ENCODE assay signal across 21 cellular contexts in genomic region chr9:33443047-33443446, GRCh38. TPM values are rescaled to one million over a fixed set of nuclear protein-coding genes. Genes with fewer than 3 reads are reported as not detected.
DNase-seq lines count a peak whose midpoint lies in the region; ATAC-seq, FAIRE-seq and TF ChIP-seq lines count a peak whose summit lies in the region.
"Had no signal": no experiment of that assay in that cellular context is flagged by ENCODE, and none has a peak within 500 bp of the region (broad histone marks: within the 10 kb centered on the region; RNA-seq: fewer than 3 reads in every experiment).

No MANE protein-coding gene starts in this region.

- POLR2A ChIA-PET in PC-3 (lab: Charles Lee; ENCODE audit: unreplicated experiment): no interaction called here
- POLR2A ChIA-PET in H1 (lab: Charles Lee; ENCODE audit: partially characterized antibody): interaction anchor here (0.6 to 2.7 kb wide), 4 partner anchors 8 to 31 kb away, joined by 3 to 8 read pairs (median 4); partner anchors contain the start of gene NOL6
- POLR2A ChIA-PET in naive thymus-derived CD4-positive, alpha-beta T cell (lab: Charles Lee): interaction anchor here (1.2 to 5.8 kb wide), 2 partner anchors 28 to 39 kb away, joined by 3 to 102 read pairs; no protein-coding TSS in a partner anchor

- no peak for ATAC-seq in PC-3
- no peak for ATAC-seq in naive thymus-derived CD4-positive, alpha-beta T cell
- ATAC-seq in HG02884 (IDR thresholded peaks at IDR 0.05; ENCODE audit: unreplicated experiment): no peak
- ATAC-seq in GM19328 (IDR thresholded peaks at IDR 0.05; ENCODE audit: unreplicated experiment): no peak
- ATAC-seq: activated naive CD4-positive, alpha-beta T cell treated with anti-CD3 and anti-CD28 coated beads, Interleukin-2, amount 50 U/mL, for 72 hours; effector memory CD8-positive, alpha-beta T cell; sciatic nerve had no signal

- H3K4me2 ChIP-seq in PC-3 (ENCODE audit: low read length): peak overlapping the region; percentile 41; the same call in 1 of the 2 replicates
- H3K4me2 ChIP-seq in H1 (ENCODE audit: insufficient read depth in 1 of 2, low read depth in 2 of 2, low read length in 2 of 2): 0 out of 4 replicates have a peak overlapping the region, but pooled peaks of 1 of the 2 experiments have one; percentile 1

- no peak overlapping the region for H2BK12ac ChIP-seq in H1 (ENCODE audit: low read depth, low read length)

- H4K91ac ChIP-seq in H1 (replicated peaks; ENCODE audit: insufficient read length, low read length): no peak overlapping the region

- no peak for TF ChIP-seq POLR2A in H1 (IDR thresholded peaks at IDR 0.05; ENCODE audit: control extremely low read depth in 1 of 2, low read depth in 2 of 2, low read length in 2 of 2)

- H3K4me3 ChIP-seq in PC-3 (ENCODE audit: low read length) (no peak overlapping the region), H1 (ENCODE audit: extremely low read depth in 1 of 4, insufficient read depth in 2 of 4, low read depth in 3 of 4, low read length in 4 of 4) (no peak overlapping the region), left ventricle myocardium inferior (no peak overlapping the region)
- no peak overlapping the region for H3K4me3 ChIP-seq in naive thymus-derived CD4-positive, alpha-beta T cell (ENCODE audit: low read length)

- peaks cover 0 to 2% (median 0%) of the 10 kb centered on the region in 11 donors for H3K9me3 Mint-ChIP-seq in naive thymus-derived CD4-positive, alpha-beta T cell
- H3K9me3 Mint-ChIP-seq: activated naive CD4-positive, alpha-beta T cell treated with anti-CD3 and anti-CD28 coated beads, Interleukin-2, amount 50 U/mL, for 72 hours; effector memory CD8-positive, alpha-beta T cell; IgD-negative memory B cell; T-helper 2 cell treated with Interferon-gamma antibody and Interleukin-4, amounts not matched to agents 5 μg/mL and 100 μg/mL, for 36 hours had no signal

- BruUV-seq in PC-3 (replicated peaks; lab: Mats Ljungman, UMichigan): no TSS peak

- H3K27ac ChIP-seq in 22Rv1: peak overlapping the region; percentile 82; the same call in 1 of the 2 replicates
- peak overlapping the region; percentile 27; the same call in 1 of the 2 replicates for H3K27ac ChIP-seq in PC-3 (ENCODE audit: low read length)
- H3K27ac ChIP-seq in H1 (ENCODE audit: low read depth, low read length): no peak overlapping the region
- H3K27ac ChIP-seq in naive thymus-derived CD4-positive, alpha-beta T cell (ENCODE audit: low read depth, low read length): no peak overlapping the region
- no peak overlapping the region for H3K27ac ChIP-seq in left ventricle myocardium inferior (replicated peaks)

- peaks cover 10% of the 10 kb centered on the region; the same call in 1 of the 2 replicates for H3K23me2 ChIP-seq in H1 (ENCODE audit: low read depth, low read length)

- TF ChIP-seq EP300 in H1 (IDR thresholded peaks at IDR 0.05; ENCODE audit: borderline replicate concordance in 1 of 2, low read depth in 2 of 2, low read length in 2 of 2): no peak

- peaks cover 23 to 68% (median 44%) of the 10 kb centered on the region in 7 donors for H3K4me1 Mint-ChIP-seq in naive thymus-derived CD4-positive, alpha-beta T cell

- TF ChIP-seq RAD21 in H1 (IDR thresholded peaks at IDR 0.05 in 1 of 2, conservative IDR thresholded peaks at IDR 0.05 in 1 of 2; ENCODE audit: low read depth in 2 of 2, low read length in 2 of 2): no peak

- TF ChIP-seq CTCF in 22Rv1 (IDR thresholded peaks at IDR 0.05) (no peak), PC-3 (conservative IDR thresholded peaks at IDR 0.05; ENCODE audit: low read depth, low read length) (no peak), H1 (IDR thresholded peaks at IDR 0.05; ENCODE audit: control extremely low read depth in 1 of 3, insufficient read depth in 1 of 3, low read depth in 1 of 3, low read length in 3 of 3) (no peak), left ventricle myocardium inferior (IDR thresholded peaks at IDR 0.05; ENCODE audit: borderline replicate concordance) (no peak)

- no peaks in the 10 kb centered on the region for H3K9me3 ChIP-seq in PC-3 (ENCODE audit: low read length)
- no peaks in the 10 kb centered on the region for H3K9me3 ChIP-seq in H1 (ENCODE audit: insufficient read depth in 2 of 2, low read depth in 1 of 2, low read length in 1 of 2)
- H3K9me3 ChIP-seq in naive thymus-derived CD4-positive, alpha-beta T cell (ENCODE audit: control insufficient read depth in 2 of 3, low read length in 3 of 3): no peaks in the 10 kb centered on the region
- H3K9me3 ChIP-seq in left ventricle myocardium inferior (replicated peaks): no peaks in the 10 kb centered on the region

- H2BK120ac ChIP-seq in H1 (replicated peaks; ENCODE audit: low read depth, low read length): no peak overlapping the region

- DNase-seq in PC-3: peak; percentile 76
- no peak for DNase-seq in H1 (ENCODE audit: low read depth in 1 of 2, low spot score in 2 of 2)
- no peak for DNase-seq in naive thymus-derived CD4-positive, alpha-beta T cell
- no peak for DNase-seq in left ventricle myocardium inferior
- no peak for DNase-seq in activated CD8-positive, alpha-beta memory T cell treated with anti-CD3 and anti-CD28 coated beads for 24 hours
- DNase-seq: ACHN; effector memory CD8-positive, alpha-beta T cell; SHP77; stimulated activated CD4-positive, alpha-beta T cell treated with anti-CD3 and anti-CD28 coated beads, Interleukin-4, amount 100 ng/mL, for 1 hour; stimulated activated CD8-positive, alpha-beta memory T cell treated with anti-CD3 and anti-CD28 coated beads, Interleukin-4, amount 100 ng/mL, for 48 hours had no signal

- H3K18ac ChIP-seq in H1 (ENCODE audit: extremely low read depth, low read length): peak overlapping the region; percentile 48; the same call in 1 of the 2 replicates

- no peak overlapping the region for H3K4ac ChIP-seq in H1 (replicated peaks; ENCODE audit: insufficient read length, low read depth, low read length)

- no peaks in the 10 kb centered on the region for H3K79me1 ChIP-seq in H1 (ENCODE audit: low read depth, low read length)

- H3K36me3 ChIP-seq in PC-3 (ENCODE audit: low read depth, low read length) (no peaks in the 10 kb centered on the region), H1 (ENCODE audit: control insufficient read depth in 2 of 4, insufficient read depth in 4 of 4, low read length in 3 of 4) (no peaks in the 10 kb centered on the region), left ventricle myocardium inferior (no peaks in the 10 kb centered on the region)
- peaks cover 0 to 39% (median 20%) of the 10 kb centered on the region in 3 experiments for H3K36me3 ChIP-seq in naive thymus-derived CD4-positive, alpha-beta T cell (ENCODE audit: control insufficient read depth in 2 of 3, insufficient read depth in 3 of 3, low read length in 3 of 3)

- no peaks in the 10 kb centered on the region for H3K27me3 Mint-ChIP-seq in naive thymus-derived CD4-positive, alpha-beta T cell
- H3K27me3 Mint-ChIP-seq: effector memory CD8-positive, alpha-beta T cell; IgD-negative memory B cell had no signal

- no peaks in the 10 kb centered on the region for H3F3A ChIP-seq in PC-3 (ENCODE audit: low read length, unreplicated experiment)

- H2BK5ac ChIP-seq in H1 (ENCODE audit: low read depth, low read length): no peak overlapping the region; the same call in 1 of the 2 replicates

- intact Hi-C loops in PC-3 (cut with micrococcal nuclease): no loop called here
- intact Hi-C loops in naive thymus-derived CD4-positive, alpha-beta T cell (cut with micrococcal nuclease): no loop called here
- intact Hi-C loops in left ventricle myocardium inferior (cut with micrococcal nuclease): no loop called here

- H3K4me1 ChIP-seq in PC-3 (ENCODE audit: insufficient read depth, low read length) (peaks cover 52% of the 10 kb centered on the region), H1 (replicated peaks in 1 of 4; ENCODE audit: control insufficient read depth in 3 of 4, insufficient read depth in 4 of 4, low read length in 3 of 4) (peaks cover 0 to 31% (median 18%) of the 10 kb centered on the region in 4 experiments; a peak in 5 of 7 replicates), left ventricle myocardium inferior (peaks cover 40% of the 10 kb centered on the region)
- peaks cover 22 to 30% of the 10 kb centered on the region in 2 donors for H3K4me1 ChIP-seq in naive thymus-derived CD4-positive, alpha-beta T cell (ENCODE audit: control insufficient read depth in 2 of 2, insufficient read depth in 2 of 2, low read length in 2 of 2)

- H4K20me1 ChIP-seq in PC-3 (ENCODE audit: low read length) (no peaks in the 10 kb centered on the region), H1 (replicated peaks in 1 of 2; ENCODE audit: control insufficient read depth in 1 of 2, insufficient read depth in 2 of 2, low read length in 2 of 2) (no peaks in the 10 kb centered on the region)

- H3K4me3 Mint-ChIP-seq in naive thymus-derived CD4-positive, alpha-beta T cell: peak overlapping the region in 2 of 10 donors; percentile 33 to 41
- H3K4me3 Mint-ChIP-seq: T-helper 2 cell treated with Interferon-gamma antibody and Interleukin-4, amounts not matched to agents 5 μg/mL and 100 μg/mL, for 36 hours had no signal

- no peak overlapping the region for H4K5ac ChIP-seq in H1 (ENCODE audit: insufficient read length, low read depth, low read length)

- no peak overlapping the region for H3K23ac ChIP-seq in H1 (ENCODE audit: insufficient read length)

- H2AK5ac ChIP-seq in H1 (ENCODE audit: low read depth, low read length): no peak overlapping the region

- H2AFZ ChIP-seq in PC-3 (ENCODE audit: low read length) (no peak overlapping the region), H1 (ENCODE audit: low read length) (no peak overlapping the region)

- 93% methylated on average over 7 of the region's 9 CpGs; no CpG with 5 or more reads in 1 of the 2 experiments for WGBS in H1 (ENCODE audit: extremely low coverage in 1 of 2, insufficient coverage in 1 of 2, insufficient read length in 1 of 2, insufficient replicate concordance in 2 of 2, low coverage in 1 of 2, low lambda C conversion rate in 2 of 2, missing lambda C conversion rate in 1 of 2), 2 experiments

- CTCF ChIA-PET in PC-3 (lab: Charles Lee) (no interaction called here), H1 (lab: Charles Lee; ENCODE audit: partially characterized antibody) (interaction anchor here (0.9 to 9.1 kb wide), 7 partner anchors 10 to 81 kb away, joined by 3 to 63 read pairs (median 3); partner anchors contain the start of gene ANKRD18B)
- CTCF ChIA-PET in naive thymus-derived CD4-positive, alpha-beta T cell (lab: Charles Lee): interaction anchor here (1.1 to 1.3 kb wide), 2 partner anchors 16 to 27 kb away, joined by 3 read pairs; no protein-coding TSS in a partner anchor

- FAIRE-seq in H1 (lab: Jason Lieb, UNC): no peak
- FAIRE-seq: G401.6, GM12892 had no signal

- no peak overlapping the region for H3K14ac ChIP-seq in H1 (ENCODE audit: insufficient read length)

- H3K9ac ChIP-seq in PC-3 (ENCODE audit: low read length) (no peak overlapping the region), H1 (replicated peaks in 1 of 4; ENCODE audit: extremely low read depth in 1 of 4, low read depth in 3 of 4, low read length in 3 of 4) (no peak overlapping the region)

- H3K27me3 ChIP-seq in PC-3 (ENCODE audit: low read length) (no peaks in the 10 kb centered on the region), H1 (replicated peaks in 1 of 4; ENCODE audit: control insufficient read depth in 3 of 4, extremely low read depth in 1 of 4, insufficient read depth in 3 of 4, low read length in 3 of 4) (peaks cover 0 to 15% (median 9%) of the 10 kb centered on the region in 4 experiments; a peak in 5 of 7 replicates), left ventricle myocardium inferior (ENCODE audit: low read depth) (no peaks in the 10 kb centered on the region)
- no peaks in the 10 kb centered on the region for H3K27me3 ChIP-seq in naive thymus-derived CD4-positive, alpha-beta T cell (ENCODE audit: control insufficient read depth in 2 of 2, insufficient read depth in 2 of 2, low read length in 2 of 2)

- no peak overlapping the region for H3K56ac ChIP-seq in H1 (replicated peaks; ENCODE audit: insufficient read length, low read depth, low read length)

- no peak overlapping the region; the same call in 1 of the 2 replicates for H4K8ac ChIP-seq in H1 (ENCODE audit: extremely low read depth, insufficient read depth, low read length)

- 0 out of 2 replicates have a peak overlapping the region, but pooled peaks have one; percentile 72 for H2BK15ac ChIP-seq in H1 (ENCODE audit: low read length)

- H3K79me2 ChIP-seq in PC-3 (ENCODE audit: low read length): no peaks in the 10 kb centered on the region
- no peaks in the 10 kb centered on the region for H3K79me2 ChIP-seq in H1 (ENCODE audit: control insufficient read depth in 1 of 2, insufficient read depth in 2 of 2, low read length in 2 of 2)

- H3K36me3 Mint-ChIP-seq in naive thymus-derived CD4-positive, alpha-beta T cell: peaks cover 0 to 35% (median 6%) of the 10 kb centered on the region in 5 donors
- H3K36me3 Mint-ChIP-seq: activated naive CD4-positive, alpha-beta T cell treated with anti-CD3 and anti-CD28 coated beads, Interleukin-2, amount 50 U/mL, for 72 hours had no signal

- H2BK20ac ChIP-seq in H1 (ENCODE audit: low read length): peak overlapping the region; percentile 48; the same call in 1 of the 2 replicates

- peak overlapping the region in 7 of 9 donors; percentile 33 to 95 (median 65) for H3K27ac Mint-ChIP-seq in naive thymus-derived CD4-positive, alpha-beta T cell
- H3K27ac Mint-ChIP-seq: T-helper 2 cell treated with Interferon-gamma antibody and Interleukin-4, amounts not matched to agents 5 μg/mL and 100 μg/mL, for 36 hours had no signal

- H3K9me2 ChIP-seq in PC-3 (replicated peaks; ENCODE audit: low read length): no peaks in the 10 kb centered on the region

RNA-seq across cellular contexts. Expression of gene AQP3, which starts 4.3 kb away (rescaled TPM):
- total RNA-seq in PC-3 (2014; rRNA removed) (5.1 and 9.6 TPM in 2 replicates), left ventricle myocardium inferior (13.6 TPM)
- total RNA-seq in H1 (2021; fragmentation: NEBNext Ultra II Directional; extraction: Animal tissue kit (Norgen Biotek cat#: 25700)): 2.6 and 3.0 TPM in 2 replicates
- 6.4 and 7.6 TPM in 2 replicates for polyA plus RNA-seq in H1 (2011; rRNA removed)
- 4.0 TPM for polyA plus RNA-seq in H1 (2011; cell fraction: cytosol; rRNA removed)
- 7.0 TPM for polyA plus RNA-seq in H1 (2011; cell fraction: nucleus; rRNA removed)
- 1.9 to 3.7 TPM (median 3.0 TPM) in 4 replicates for polyA plus RNA-seq in H1 (2012, experiment 1 of 2)
- 2.9 TPM for polyA plus RNA-seq in H1 (2012, experiment 2 of 2)
- 4.4 TPM for polyA plus RNA-seq in H1 (2013, experiment 1 of 2)
- polyA plus RNA-seq in H1 (2013, experiment 2 of 2): 4.8 TPM
- 1.7 and 3.2 TPM in 2 replicates for polyA minus RNA-seq in H1 (2011; rRNA and poly(A)+ RNA removed)
- polyA minus RNA-seq in H1 (2011; cell fraction: cytosol; rRNA and poly(A)+ RNA removed): 2.7 TPM
- polyA minus RNA-seq in H1 (2011; cell fraction: nucleus; rRNA and poly(A)+ RNA removed): 4.3 TPM
- 100 to 1,000 TPM in 3 of 5 experiments, 10 to 100 TPM in 2; 53.3 to 173 (median 110) TPM for total RNA-seq in naive thymus-derived CD4-positive, alpha-beta T cell
- polyA plus RNA-seq in naive thymus-derived CD4-positive, alpha-beta T cell: 100 to 1,000 TPM; 178 to 252 TPM
- polyA plus RNA-seq: neural cell had no signal

RNA-seq across cellular contexts. Expression of gene NOL6, which starts 30.7 kb away (rescaled TPM):
- total RNA-seq in PC-3 (2014; rRNA removed) (35.9 and 55.2 TPM in 2 replicates), left ventricle myocardium inferior (13.4 TPM)
- 55.0 and 57.9 TPM in 2 replicates for total RNA-seq in H1 (2021; fragmentation: NEBNext Ultra II Directional; extraction: Animal tissue kit (Norgen Biotek cat#: 25700))
- 44.0 and 50.5 TPM in 2 replicates for polyA plus RNA-seq in H1 (2011; rRNA removed)
- 35.5 TPM for polyA plus RNA-seq in H1 (2011; cell fraction: cytosol; rRNA removed)
- polyA plus RNA-seq in H1 (2011; cell fraction: nucleus; rRNA removed): 96.6 TPM
- polyA plus RNA-seq in H1 (2012, experiment 1 of 2): 44.3 to 55.6 TPM (median 49.2 TPM) in 4 replicates
- polyA plus RNA-seq in H1 (2012, experiment 2 of 2): 61.6 TPM
- 31.4 TPM for polyA plus RNA-seq in H1 (2013, experiment 1 of 2)
- polyA plus RNA-seq in H1 (2013, experiment 2 of 2): 28.6 TPM
- 65.7 and 66.4 TPM in 2 replicates for polyA minus RNA-seq in H1 (2011; rRNA and poly(A)+ RNA removed)
- 25.9 TPM for polyA minus RNA-seq in H1 (2011; cell fraction: cytosol; rRNA and poly(A)+ RNA removed)
- 50.5 TPM for polyA minus RNA-seq in H1 (2011; cell fraction: nucleus; rRNA and poly(A)+ RNA removed)
- total RNA-seq in naive thymus-derived CD4-positive, alpha-beta T cell: 10 to 100 TPM; 34.0 to 48.0 (median 44.0) TPM
- 10 to 100 TPM; 14.2 to 30.0 TPM for polyA plus RNA-seq in naive thymus-derived CD4-positive, alpha-beta T cell

RNA-seq across cellular contexts. Expression of gene AQP7, which starts 40.7 kb away (rescaled TPM):
- total RNA-seq in PC-3 (2014; rRNA removed) (not detected in 2 replicates), left ventricle myocardium inferior (150 TPM)
- not detected in 2 replicates for total RNA-seq in H1 (2021; fragmentation: NEBNext Ultra II Directional; extraction: Animal tissue kit (Norgen Biotek cat#: 25700))
- 0.38 TPM in 1 of 2 replicates, not detected in the other for polyA plus RNA-seq in H1 (2011; rRNA removed)
- 0.25 TPM for polyA plus RNA-seq in H1 (2011; cell fraction: cytosol; rRNA removed)
- polyA plus RNA-seq in H1 (2011; cell fraction: nucleus; rRNA removed): 0.54 TPM
- 0.11 to 0.27 TPM (median 0.25 TPM) in 4 replicates for polyA plus RNA-seq in H1 (2012, experiment 1 of 2)
- not detected for polyA plus RNA-seq in H1 (2012, experiment 2 of 2)
- polyA plus RNA-seq in H1 (2013, experiment 1 of 2): 0.02 TPM
- polyA plus RNA-seq in H1 (2013, experiment 2 of 2): not detected
- not detected in 2 replicates for polyA minus RNA-seq in H1 (2011; rRNA and poly(A)+ RNA removed)
- not detected for polyA minus RNA-seq in H1 (2011; cell fraction: cytosol; rRNA and poly(A)+ RNA removed)
- not detected for polyA minus RNA-seq in H1 (2011; cell fraction: nucleus; rRNA and poly(A)+ RNA removed)
- 1 to 10 TPM in 3 of 5 experiments, under 1 TPM in 2; 0.32 to 1.9 (median 1.1) TPM for total RNA-seq in naive thymus-derived CD4-positive, alpha-beta T cell
- under 1 TPM in 1 of 2 donors, not detected in 1; 0.53 TPM for polyA plus RNA-seq in naive thymus-derived CD4-positive, alpha-beta T cell
- total RNA-seq: lung microvascular endothelial cell had no signal
- polyA plus RNA-seq: IgD-negative memory B cell, neural cell had no signal

Comparison
In these comparisons a context has a peak if more than half of its experiments do, and no peak if none do; other contexts are left out.
1. H3K27ac ChIP-seq: peak in 22Rv1 (single experiment) and PC-3 (single experiment); none in H1 (single experiment), naive thymus-derived CD4-positive, alpha-beta T cell (single experiment) and left ventricle myocardium inferior (single experiment).
2. RNA of gene AQP7, which starts 40.7 kb away (total RNA-seq): 150 TPM in left ventricle myocardium inferior (single experiment); 0.32 to 1.9 TPM in naive thymus-derived CD4-positive, alpha-beta T cell, not detected in H1 and not detected in PC-3; every median in the first group is over 10 times any median in the second.